1 cellular context compared by ENCODE assay signal in the genomic region with DNA sequence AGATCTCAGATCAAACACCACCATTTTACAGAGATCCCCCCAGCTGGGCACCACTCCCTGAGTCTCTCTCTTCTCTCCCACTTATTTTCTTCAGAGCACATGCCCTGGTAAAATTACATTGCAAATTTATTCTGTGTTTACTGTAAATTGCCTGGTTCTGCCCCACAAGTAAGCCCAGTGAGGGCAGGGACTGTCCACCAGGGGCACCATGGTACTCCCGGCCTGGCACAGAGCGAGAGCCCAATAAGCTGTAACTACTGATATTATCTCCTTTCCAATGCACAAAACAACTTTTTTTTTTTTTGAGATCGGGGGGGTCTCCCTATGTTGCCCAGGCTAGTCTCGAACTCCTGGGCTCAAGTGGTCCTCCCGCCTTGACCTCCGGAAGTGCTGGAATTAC.
TF ChIP-seq lines count a peak whose summit lies in the region.

No MANE protein-coding gene starts in this region.

TF ChIP-seq in GM23338, 12 proteins besides CTCF, POLR2A, EP300 and RAD21 (continued from another document):
- TF ChIP-seq, protein P1, sequence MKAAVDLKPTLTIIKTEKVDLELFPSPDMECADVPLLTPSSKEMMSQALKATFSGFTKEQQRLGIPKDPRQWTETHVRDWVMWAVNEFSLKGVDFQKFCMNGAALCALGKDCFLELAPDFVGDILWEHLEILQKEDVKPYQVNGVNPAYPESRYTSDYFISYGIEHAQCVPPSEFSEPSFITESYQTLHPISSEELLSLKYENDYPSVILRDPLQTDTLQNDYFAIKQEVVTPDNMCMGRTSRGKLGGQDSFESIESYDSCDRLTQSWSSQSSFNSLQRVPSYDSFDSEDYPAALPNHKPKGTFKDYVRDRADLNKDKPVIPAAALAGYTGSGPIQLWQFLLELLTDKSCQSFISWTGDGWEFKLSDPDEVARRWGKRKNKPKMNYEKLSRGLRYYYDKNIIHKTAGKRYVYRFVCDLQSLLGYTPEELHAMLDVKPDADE (IDR thresholded peaks at IDR 0.05) = no peak
- TF ChIP-seq ZNF114 (CRISPR knock-in tag; IDR thresholded peaks at IDR 0.05) (no peak), POLR2AphosphoS5 (IDR thresholded peaks at IDR 0.05; ENCODE audit: low read depth) (no peak), REST (IDR thresholded peaks at IDR 0.05; ENCODE audit: unreplicated experiment) (no peak), CREB1 (CRISPR knock-in tag; IDR thresholded peaks at IDR 0.05; ENCODE audit: low read depth) (no peak), JUNB (IDR thresholded peaks at IDR 0.05; ENCODE audit: unreplicated experiment) (no peak)
